ENCODE assay signal across 18 cellular contexts in the genomic region with DNA sequence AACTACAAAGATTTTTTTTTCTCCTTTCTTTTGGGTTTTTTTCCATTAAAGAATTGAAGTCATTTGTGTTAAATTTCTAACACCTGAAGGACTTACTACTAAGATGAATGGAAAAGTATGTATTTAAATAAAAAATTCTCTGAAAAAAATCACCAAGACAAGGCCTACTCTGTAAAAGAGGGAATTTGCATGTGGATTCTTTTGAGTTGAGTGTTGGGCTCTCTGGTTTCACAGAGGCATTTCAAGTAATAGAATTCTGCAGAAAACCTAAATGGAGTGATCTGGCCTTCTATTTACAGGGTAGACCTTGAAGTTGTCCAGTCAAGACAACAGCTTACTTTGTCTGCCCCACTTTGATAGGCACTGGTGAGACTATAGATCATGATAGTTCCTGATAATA. TPM values are rescaled to one million over a fixed set of nuclear protein-coding genes. Genes with fewer than 3 reads are reported as not detected.
DNase-seq lines count a peak whose midpoint lies in the region; ATAC-seq and TF ChIP-seq lines count a peak whose summit lies in the region.
"Had no signal": no experiment of that assay in that cellular context is flagged by ENCODE, and none has a peak within 500 bp of the region (broad histone marks: within the 10 kb centered on the region; RNA-seq: fewer than 3 reads in every experiment).

No MANE protein-coding gene starts in this region.

- H3K18ac ChIP-seq in mesenchymal stem cell (ENCODE audit: low read depth in 1 of 2, low read length in 2 of 2), result no peak overlapping the region

- H2BK15ac ChIP-seq in mesenchymal stem cell (ENCODE audit: low read depth, poor library complexity, severe bottlenecking), result no peak overlapping the region

- H3K23ac ChIP-seq in mesenchymal stem cell (ENCODE audit: low read length in 2 of 2), result no peak overlapping the region

- no peaks in the 10 kb centered on the region for H3K79me1 ChIP-seq in mesenchymal stem cell (replicated peaks; ENCODE audit: low read length, poor library complexity, severe bottlenecking)

- in situ Hi-C loops in astrocyte of the spinal cord (cut with HindIII; ENCODE audit: low sequenced_read_pairs), result no loop called here

- H3K9me3 ChIP-seq in AG04450 (ENCODE audit: control insufficient read depth, insufficient read depth, low read length) (peaks cover 3% of the 10 kb centered on the region; the same call in 1 of the 2 replicates), mesenchymal stem cell (ENCODE audit: control insufficient read depth, low read length) (no peaks in the 10 kb centered on the region), lower lobe of right lung (no peaks in the 10 kb centered on the region)
- H3K9me3 ChIP-seq: esophagus squamous epithelium, heart left ventricle had no signal

- no peak overlapping the region for H3K27ac ChIP-seq in AG04450 (ENCODE audit: low read depth, low read length)
- H3K27ac ChIP-seq in mesenchymal stem cell (ENCODE audit: low read length, poor library complexity, severe bottlenecking), result peak overlapping the region; percentile 9
- H3K27ac ChIP-seq in lower lobe of right lung, result no peak overlapping the region
- H3K27ac ChIP-seq: esophagus squamous epithelium, heart left ventricle had no signal

- no peaks in the 10 kb centered on the region for H3K36me3 Mint-ChIP-seq in endothelial cell (ENCODE audit: low read depth, unreplicated experiment)

- no peak overlapping the region for H3K4ac ChIP-seq in mesenchymal stem cell (ENCODE audit: low read depth in 1 of 2, low read length in 2 of 2)

- no peak overlapping the region for H2AFZ ChIP-seq in mesenchymal stem cell (ENCODE audit: low read depth, low read length)

- no peak for ATAC-seq in lower lobe of right lung
- ATAC-seq: activated CD8-positive, alpha-beta T cell treated with anti-CD3 and anti-CD28 coated beads, Interleukin-2, amount 10 ng/mL, durations not matched to agents 7 days and 5 days; effector memory CD8-positive, alpha-beta T cell had no signal

- no peak overlapping the region for H3K14ac ChIP-seq in mesenchymal stem cell (ENCODE audit: low read length in 2 of 2)

- no peak overlapping the region for H3K4me3 Mint-ChIP-seq in endothelial cell (ENCODE audit: unreplicated experiment)
- H3K4me3 Mint-ChIP-seq: activated CD8-positive, alpha-beta T cell treated with anti-CD3 and anti-CD28 coated beads, Interleukin-2, amount 10 ng/mL, durations not matched to agents 7 days and 5 days; CD14-positive monocyte; effector memory CD8-positive, alpha-beta T cell had no signal

- CTCF ChIA-PET in AG04450 (lab: Charles Lee), result interaction anchor here (1.0 to 3.9 kb wide), 4 partner anchors 9 to 146 kb away, joined by 4 to 22 read pairs (median 12); no protein-coding TSS in a partner anchor

- H3K4me1 Mint-ChIP-seq in endothelial cell (ENCODE audit: unreplicated experiment), result peaks cover 10% of the 10 kb centered on the region

- peak overlapping the region; percentile 40 for H3K4me3 ChIP-seq in AG04450 (ENCODE audit: low read depth, low read length)
- no peak overlapping the region for H3K4me3 ChIP-seq in astrocyte of the spinal cord (ENCODE audit: low read depth, low read length)
- H3K4me3 ChIP-seq in mesenchymal stem cell (ENCODE audit: insufficient read depth in 1 of 2, low read depth in 1 of 2, low read length in 2 of 2), result no peak overlapping the region
- H3K4me3 ChIP-seq in lower lobe of right lung, result no peak overlapping the region
- H3K4me3 ChIP-seq: esophagus squamous epithelium, heart left ventricle had no signal

- H2BK120ac ChIP-seq in mesenchymal stem cell (ENCODE audit: low read depth, low read length), result no peak overlapping the region

- no peak overlapping the region for H3K4me2 ChIP-seq in mesenchymal stem cell (ENCODE audit: low read length, poor library complexity, severe bottlenecking)

- peaks cover under 1% of the 10 kb centered on the region for H3K4me1 ChIP-seq in mesenchymal stem cell (ENCODE audit: control insufficient read depth, insufficient read depth, low read depth, low read length)
- peaks cover 4% of the 10 kb centered on the region for H3K4me1 ChIP-seq in lower lobe of right lung

- H3K9ac ChIP-seq in mesenchymal stem cell (ENCODE audit: low read length), result peak overlapping the region; percentile 29

- no peak overlapping the region for H4K8ac ChIP-seq in mesenchymal stem cell (ENCODE audit: low read length)

- H3K27me3 Mint-ChIP-seq in endothelial cell (ENCODE audit: unreplicated experiment), result no peaks in the 10 kb centered on the region
- H3K27me3 Mint-ChIP-seq: effector memory CD8-positive, alpha-beta T cell had no signal

- H3K27ac Mint-ChIP-seq in endothelial cell (ENCODE audit: unreplicated experiment), result no peak overlapping the region
- H3K27ac Mint-ChIP-seq: activated CD8-positive, alpha-beta T cell treated with anti-CD3 and anti-CD28 coated beads, Interleukin-2, amount 10 ng/mL, durations not matched to agents 7 days and 5 days; CD14-positive monocyte; effector memory CD8-positive, alpha-beta T cell had no signal

- H4K91ac ChIP-seq in mesenchymal stem cell (ENCODE audit: low read length), result no peak overlapping the region

- H2BK12ac ChIP-seq in mesenchymal stem cell (ENCODE audit: low read length in 2 of 2), result no peak overlapping the region

- H2BK5ac ChIP-seq in mesenchymal stem cell (ENCODE audit: low read depth, low read length, poor library complexity, severe bottlenecking), result no peak overlapping the region

- H3K9me3 Mint-ChIP-seq in endothelial cell (ENCODE audit: unreplicated experiment), result no peaks in the 10 kb centered on the region
- H3K9me3 Mint-ChIP-seq: CD14-positive monocyte; effector memory CD8-positive, alpha-beta T cell had no signal

- intact Hi-C loops in lower lobe of right lung (cut with DNase I), result no loop called here

- no peak for TF ChIP-seq CTCF in AG04450 (IDR thresholded peaks at IDR 0.05; ENCODE audit: low read depth, low read length)
- no peak for TF ChIP-seq CTCF in astrocyte of the spinal cord (IDR thresholded peaks at IDR 0.05; ENCODE audit: low read depth, low read length)
- no peak for TF ChIP-seq CTCF in endothelial cell (IDR thresholded peaks at IDR 0.05; ENCODE audit: unreplicated experiment)
- no peak for TF ChIP-seq CTCF in lower lobe of right lung (IDR thresholded peaks at IDR 0.05)

- H3K36me3 ChIP-seq in mesenchymal stem cell (ENCODE audit: control insufficient read depth in 1 of 2, insufficient read depth in 2 of 2, low read depth in 1 of 2, low read length in 2 of 2) (peaks cover 0 to 10% of the 10 kb centered on the region in 2 experiments), lower lobe of right lung (no peaks in the 10 kb centered on the region)
- H3K36me3 ChIP-seq: esophagus squamous epithelium, heart left ventricle had no signal

- POLR2A ChIA-PET in AG04450 (lab: Yijun Ruan, JAX), result interaction anchor here (0.7 to 1.2 kb wide), 5 partner anchors 10 to 76 kb away, joined by 3 to 6 read pairs (median 4); no protein-coding TSS in a partner anchor

- no peaks in the 10 kb centered on the region for H3K27me3 ChIP-seq in AG04450 (ENCODE audit: control insufficient read depth, insufficient read depth, low read length)
- H3K27me3 ChIP-seq in mesenchymal stem cell (ENCODE audit: control insufficient read depth in 1 of 2, insufficient read depth in 1 of 2, low read length in 2 of 2), result no peaks in the 10 kb centered on the region
- H3K27me3 ChIP-seq in lower lobe of right lung (ENCODE audit: low read depth), result no peaks in the 10 kb centered on the region
- H3K27me3 ChIP-seq: esophagus squamous epithelium, heart left ventricle had no signal

- H2AK5ac ChIP-seq in mesenchymal stem cell (ENCODE audit: low read length, severe bottlenecking), result no peak overlapping the region

- no peak for DNase-seq in AG04450 (ENCODE audit: low read depth, low spot score)
- DNase-seq in M059J (ENCODE audit: low read depth), result peak; percentile 58
- peak; percentile 67 for DNase-seq in astrocyte of the spinal cord (ENCODE audit: low read depth, low spot score)
- DNase-seq in mesenchymal stem cell, result no peak
- DNase-seq in NCI-H2171 (lab: John Stamatoyannopoulos, UW), result no peak
- DNase-seq in DMS53 treated with DMSO at 0.1 percent for 48 hours (lab: John Stamatoyannopoulos, UW; ENCODE audit: unreplicated experiment), result no peak
- no peak for DNase-seq in endothelial cell (ENCODE audit: low spot score)
- no peak for DNase-seq in lower lobe of right lung
- DNase-seq: activated CD8-positive, alpha-beta T cell treated with anti-CD3 and anti-CD28 coated beads, Interleukin-2, amount 10 ng/mL, durations not matched to agents 7 days and 5 days; activated naive CD4-positive, alpha-beta T cell treated with Interleukin-2 at 50 U/mL for 16 hours; activated T-cell treated with anti-CD3 and anti-CD28 coated beads, Interleukin-2, amount 50 U/mL, for 1 hour; effector memory CD8-positive, alpha-beta T cell; esophagus squamous epithelium; GF-D8; heart left ventricle; left ventricle myocardium superior; NCI-H2029 treated with DMSO at 0.1 percent for 48 hours had no signal

RNA-seq across cellular contexts. Expression of gene LRRC17, which starts 4.1 kb away (rescaled TPM):
- 813 and 964 TPM in 2 replicates for polyA plus RNA-seq in AG04450 (2011; rRNA removed)
- 234 and 241 TPM in 2 replicates for polyA minus RNA-seq in AG04450 (2011; rRNA and poly(A)+ RNA removed)
- 84.3 and 108 TPM in 2 replicates for total RNA-seq in M059J (2014; rRNA removed; shearing (Covaris generic))
- 17.6 TPM for polyA plus RNA-seq in mesenchymal stem cell (2013, experiment 1 of 2)
- polyA plus RNA-seq in mesenchymal stem cell (2013, experiment 2 of 2), result 18.7 TPM
- total RNA-seq in endothelial cell (ENCODE audit: unreplicated experiment) (0.92 TPM), lower lobe of right lung (1.5 TPM)
- polyA plus RNA-seq: CD14-positive monocyte had no signal

Comparison
In these comparisons a context has a peak if more than half of its experiments do, and no peak if none do; other contexts are left out.
1. DNase-seq: peak in M059J (single experiment) and astrocyte of the spinal cord (single experiment); none in AG04450 (single experiment), mesenchymal stem cell (single experiment), NCI-H2171 (single experiment), DMS53 treated with DMSO at 0.1 percent for 48 hours (single experiment), endothelial cell (single experiment) and lower lobe of right lung (single experiment).
2. RNA of gene LRRC17, which starts 4.1 kb away (total RNA-seq): 84.3 to 108 TPM in M059J; 1.5 TPM in lower lobe of right lung (single experiment) and 0.92 TPM in endothelial cell (single experiment); every median in the first group is over 10 times any median in the second.